In genomic region chr2:37083873-37084792, GRCh38 we compare ENCODE assay signal across 8 cellular contexts. TPM values are rescaled to one million over a fixed set of nuclear protein-coding genes. Genes with fewer than 3 reads are reported as not detected.
DNase-seq lines count a peak whose midpoint lies in the region; ATAC-seq, FAIRE-seq and TF ChIP-seq lines count a peak whose summit lies in the region.

Gene GPATCH11 (plus strand): TSS chr2:37084518. CDS start chr2:37088382, 3,864 bp downstream.
Gene HEATR5B (minus strand): TSS chr2:37084372. CDS start chr2:37083414, 958 bp downstream.

- DNase-seq in HCEC 1CT (peak; percentile 94), MM.1S (peak; percentile 97), SHP77 treated with DMSO at 0.1 percent for 48 hours (lab: John Stamatoyannopoulos, UW) (peak; percentile 96), activated gamma-delta T cell (lab: John Stamatoyannopoulos, UW) (peak; percentile 81), substantia nigra (lab: John Stamatoyannopoulos, UW) (peak; percentile 71 to 97 (median 90))

- H3K4me3 ChIP-seq in MM.1S (ENCODE audit: low read length) (peak within 1 kb of the TSS; percentile 96), gastroesophageal sphincter (peak within 1 kb of the TSS; percentile 61 to 83), neutrophil (ENCODE audit: low read depth in 1 of 2, low read length in 1 of 2) (peak within 1 kb of the TSS; percentile 81 to 90)

- H3K9me2 ChIP-seq in MM.1S (replicated peaks; ENCODE audit: insufficient read depth, low read length), result no peaks in the 10 kb centered on the region

- no peaks in the 10 kb centered on the region for H4K20me1 ChIP-seq in MM.1S (ENCODE audit: insufficient read depth, low read length)

- TF ChIP-seq POLR2A in gastroesophageal sphincter (IDR thresholded peaks at IDR 0.05), result peak; percentile 42 to 63

- peak within 1 kb of the TSS; percentile 79 for H3K9ac ChIP-seq in MM.1S (ENCODE audit: low read length)

- peak within 1 kb of the TSS; percentile 87 for H2AFZ ChIP-seq in MM.1S (ENCODE audit: low read length)

- H3K4me2 ChIP-seq in MM.1S (ENCODE audit: low read depth, low read length), result peak within 1 kb of the TSS; percentile 92

- H3K36me3 ChIP-seq in MM.1S (replicated peaks; ENCODE audit: insufficient read depth, low read length) (no peaks in the 10 kb centered on the region; the same call in 1 of the 2 replicates), gastroesophageal sphincter (peaks cover 0 to 34% of the 10 kb centered on the region in 2 donors), neutrophil (no peaks in the 10 kb centered on the region)

- H3K79me2 ChIP-seq in MM.1S (ENCODE audit: low read length), result peaks cover 86% of the 10 kb centered on the region

- H3K9me3 ChIP-seq in MM.1S (replicated peaks; ENCODE audit: insufficient read depth, low read length) (no peaks in the 10 kb centered on the region), gastroesophageal sphincter (no peaks in the 10 kb centered on the region), neutrophil (no peaks in the 10 kb centered on the region)

- peak; percentile 90 for FAIRE-seq in G401.6 (lab: Jason Lieb, UNC)

- TF ChIP-seq CTCF in MM.1S (IDR thresholded peaks at IDR 0.05; ENCODE audit: low read length), result no peak
- peak in 1 of 4 experiments; percentile 7 for TF ChIP-seq CTCF in gastroesophageal sphincter (IDR thresholded peaks at IDR 0.05)
- no peak for TF ChIP-seq CTCF in neutrophil (IDR thresholded peaks at IDR 0.05)

- WGBS in gastroesophageal sphincter (ENCODE audit: low coverage in 1 of 2), 2 donors, result 0 to 2% methylated on average over 11 of the region's 74 CpGs

- H3K4me1 ChIP-seq in MM.1S (ENCODE audit: low read length) (peaks cover 43% of the 10 kb centered on the region), gastroesophageal sphincter (peaks cover 0 to 46% (median 7%) of the 10 kb centered on the region in 3 donors), neutrophil (ENCODE audit: control insufficient read depth in 1 of 2, insufficient read depth in 1 of 2, low read depth in 1 of 2, low read length in 1 of 2) (peaks cover 41 to 42% of the 10 kb centered on the region in 2 experiments)

- H3K27ac ChIP-seq in MM.1S (ENCODE audit: low read length) (peak within 1 kb of the TSS; percentile 87), gastroesophageal sphincter (peak within 1 kb of the TSS; percentile 40 to 88 (median 86)), neutrophil (peak within 1 kb of the TSS; percentile 85), substantia nigra (ENCODE audit: low read depth, low read length, poor library complexity, severe bottlenecking) (peak within 1 kb of the TSS; percentile 80)

- no peaks in the 10 kb centered on the region for H3K27me3 ChIP-seq in MM.1S (replicated peaks; ENCODE audit: insufficient read depth, low read length)
- no peaks in the 10 kb centered on the region for H3K27me3 ChIP-seq in gastroesophageal sphincter
- H3K27me3 ChIP-seq in neutrophil, result no peaks in the 10 kb centered on the region

- no peak for TF ChIP-seq EP300 in gastroesophageal sphincter (IDR thresholded peaks at IDR 0.05)

- peak; percentile 99 for ATAC-seq in gastroesophageal sphincter

- peaks cover 10% of the 10 kb centered on the region for H3F3A ChIP-seq in MM.1S (ENCODE audit: insufficient read depth, low read length)

RNA-seq across cellular contexts. Expression of gene GPATCH11, which starts in this region (rescaled TPM):
- total RNA-seq in gastroesophageal sphincter, result 10 to 100 TPM in 1 of 4 donors, 1 to 10 TPM in 3; 6.3 to 10.6 (median 7.6) TPM

RNA-seq across cellular contexts. Expression of gene HEATR5B, which starts in this region (rescaled TPM):
- total RNA-seq in gastroesophageal sphincter, result 10 to 100 TPM; 17.6 to 32.1 (median 22.1) TPM

Comparison
In these comparisons a context has a peak if more than half of its experiments do, and no peak if none do; other contexts are left out.
1. Peak in every context shown above with its lines: DNase-seq, ATAC-seq, H3K4me3 ChIP-seq and H3K27ac ChIP-seq.